8 cellular contexts compared by ENCODE assay signal in the genomic region with DNA sequence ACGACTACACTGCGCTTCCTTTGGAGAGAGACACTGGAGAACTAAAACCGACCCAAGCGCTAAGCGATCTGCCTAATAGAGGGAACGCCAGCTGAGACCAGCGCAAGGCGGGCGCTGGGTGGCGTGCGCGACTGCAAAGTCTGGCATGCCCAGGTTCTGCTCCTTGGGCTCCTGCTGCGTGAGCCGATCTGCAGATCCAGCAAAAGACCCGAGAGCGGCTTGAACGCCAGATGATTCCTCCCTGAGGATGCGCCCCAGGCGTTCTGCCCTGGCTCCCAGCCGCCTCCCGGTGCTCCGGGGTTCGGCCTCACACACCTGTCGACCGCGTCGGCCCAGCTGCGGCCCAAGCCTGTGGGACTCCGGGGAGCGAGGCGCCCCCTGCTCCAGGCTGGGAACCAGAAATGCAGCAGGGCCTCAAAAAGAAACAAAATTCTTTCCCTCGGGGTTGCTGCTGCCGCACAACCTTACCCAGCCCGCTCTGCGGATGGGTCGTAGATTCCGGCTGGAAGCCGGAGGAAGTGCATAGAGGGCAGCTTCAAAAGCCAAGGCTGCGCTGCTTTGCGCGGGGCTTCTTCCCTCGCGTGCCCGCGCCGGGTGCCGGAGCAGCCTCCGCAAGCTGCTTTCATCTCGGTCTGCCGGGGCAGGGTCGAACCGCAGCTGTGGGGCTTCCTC. TPM values are rescaled to one million over a fixed set of nuclear protein-coding genes. Genes with fewer than 3 reads are reported as not detected.
DNase-seq lines count a peak whose midpoint lies in the region; ATAC-seq and TF ChIP-seq lines count a peak whose summit lies in the region.

No MANE protein-coding gene starts in this region.

- peak; percentile 94 for ATAC-seq in GM18873 (IDR thresholded peaks at IDR 0.05; ENCODE audit: low FRiP score, unreplicated experiment)
- ATAC-seq in HG03103 (IDR thresholded peaks at IDR 0.05; ENCODE audit: low read depth, unreplicated experiment): peak; percentile 95
- peak; percentile 86 for ATAC-seq in memory B cell (ENCODE audit: low read depth)

- intact Hi-C loops in activated CD4-positive, alpha-beta T cell treated with anti-CD3 and anti-CD28 coated beads, Interleukin-2, amount 10 ng/mL, durations not matched to agents 24 days and 14 days (cut with micrococcal nuclease): loop anchor here (1.0 to 5.0 kb wide), 6 partner anchors 15 to 158 kb away; partner anchors contain the start of gene CCNC

- H3K27me3 Mint-ChIP-seq in activated CD4-positive, alpha-beta T cell treated with anti-CD3 and anti-CD28 coated beads, Interleukin-2, amount 10 ng/mL, durations not matched to agents 24 days and 14 days: peaks cover 77% of the 10 kb centered on the region
- H3K27me3 Mint-ChIP-seq in memory B cell: peaks cover 9% of the 10 kb centered on the region

- peak overlapping the region; percentile 45 for H3K27ac Mint-ChIP-seq in activated CD4-positive, alpha-beta T cell treated with anti-CD3 and anti-CD28 coated beads, Interleukin-2, amount 10 ng/mL, durations not matched to agents 24 days and 14 days
- no peak overlapping the region for H3K27ac Mint-ChIP-seq in memory B cell

- H3K4me3 ChIP-seq in AG10803 (ENCODE audit: low read length): peak overlapping the region; percentile 62

- peak overlapping the region; percentile 88 for H3K4me3 Mint-ChIP-seq in activated CD4-positive, alpha-beta T cell treated with anti-CD3 and anti-CD28 coated beads, Interleukin-2, amount 10 ng/mL, durations not matched to agents 24 days and 14 days
- peak overlapping the region; percentile 89 for H3K4me3 Mint-ChIP-seq in memory B cell

- H3K9me3 Mint-ChIP-seq in activated CD4-positive, alpha-beta T cell treated with anti-CD3 and anti-CD28 coated beads, Interleukin-2, amount 10 ng/mL, durations not matched to agents 24 days and 14 days: no peaks in the 10 kb centered on the region
- H3K9me3 Mint-ChIP-seq in memory B cell: no peaks in the 10 kb centered on the region

- DNase-seq in AG10803 (ENCODE audit: low read depth) (peak; percentile 72), NCI-H226 (peak; percentile 31), ecto neural progenitor cell (ENCODE audit: low spot score) (peak; percentile 86), memory B cell (ENCODE audit: low spot score in 2 of 2) (peak; percentile 56 to 58)
- DNase-seq in activated CD4-positive, alpha-beta T cell treated with anti-CD3 and anti-CD28 coated beads, Interleukin-2, amount 10 ng/mL, durations not matched to agents 24 days and 14 days: peak; percentile 89
- DNase-seq in stimulated activated CD8-positive, alpha-beta memory T cell treated with anti-CD3 and anti-CD28 coated beads, Interleukin-12 subunit alpha, Interleukin-12 subunit beta, amount 100 ng/mL, for 4 hours (ENCODE audit: low read depth): peak; percentile 49

- H3K4me1 Mint-ChIP-seq in activated CD4-positive, alpha-beta T cell treated with anti-CD3 and anti-CD28 coated beads, Interleukin-2, amount 10 ng/mL, durations not matched to agents 24 days and 14 days: peaks cover 25% of the 10 kb centered on the region
- peaks cover 6% of the 10 kb centered on the region for H3K4me1 Mint-ChIP-seq in memory B cell

- H3K36me3 Mint-ChIP-seq in activated CD4-positive, alpha-beta T cell treated with anti-CD3 and anti-CD28 coated beads, Interleukin-2, amount 10 ng/mL, durations not matched to agents 24 days and 14 days (ENCODE audit: low read depth): no peaks in the 10 kb centered on the region
- no peaks in the 10 kb centered on the region for H3K36me3 Mint-ChIP-seq in memory B cell

- peak; percentile 55 for TF ChIP-seq CTCF in AG10803 (conservative IDR thresholded peaks at IDR 0.05; ENCODE audit: low read length)

RNA-seq across cellular contexts. Expression of gene PRDM13, which starts 17.9 kb away (rescaled TPM):
- total RNA-seq in activated CD4-positive, alpha-beta T cell treated with anti-CD3 and anti-CD28 coated beads, Interleukin-2, amount 10 ng/mL, durations not matched to agents 24 days and 14 days: 0.05 TPM in 1 of 2 replicates, not detected in the other

RNA-seq across cellular contexts. Expression of gene CCNC, which starts 20.3 kb away (rescaled TPM):
- 49.6 and 56.0 TPM in 2 replicates for total RNA-seq in activated CD4-positive, alpha-beta T cell treated with anti-CD3 and anti-CD28 coated beads, Interleukin-2, amount 10 ng/mL, durations not matched to agents 24 days and 14 days

Comparison
In these comparisons a context has a peak if more than half of its experiments do, and no peak if none do; other contexts are left out.
1. Peak in every context shown above with its lines: DNase-seq, ATAC-seq and H3K4me3 ChIP-seq.
2. DNase-seq: peak in every context shown above with its lines; median percentile 89 in activated CD4-positive, alpha-beta T cell treated with anti-CD3 and anti-CD28 coated beads, Interleukin-2, amount 10 ng/mL, durations not matched to agents 24 days and 14 days; 86 in ecto neural progenitor cell; 72 in AG10803; 57 in memory B cell; 49 in stimulated activated CD8-positive, alpha-beta memory T cell treated with anti-CD3 and anti-CD28 coated beads, Interleukin-12 subunit alpha, Interleukin-12 subunit beta, amount 100 ng/mL, for 4 hours; 31 in NCI-H226.